22 cellular contexts compared by ENCODE assay signal in genomic region chr11:64524534-64525042, GRCh38. TPM values are rescaled to one million over a fixed set of nuclear protein-coding genes. Genes with fewer than 3 reads are reported as not detected.
DNase-seq lines count a peak whose midpoint lies in the region; ATAC-seq, FAIRE-seq and TF ChIP-seq lines count a peak whose summit lies in the region.
"Had no signal": no experiment of that assay in that cellular context is flagged by ENCODE, and none has a peak within 500 bp of the region (broad histone marks: within the 10 kb centered on the region; RNA-seq: fewer than 3 reads in every experiment).

No MANE protein-coding gene starts in this region.

- TF ChIP-seq EP300 in K562 (IDR thresholded peaks at IDR 0.05; ENCODE audit: low read length) = no peak

- no peak overlapping the region for H3K27ac Mint-ChIP-seq in naive thymus-derived CD8-positive, alpha-beta T cell
- H3K27ac Mint-ChIP-seq: CD8-positive, alpha-beta T cell; GM23338; HFFc6 had no signal

- no peak for DNase-seq in K562 (ENCODE audit: extremely low read depth in 1 of 4, low spot score in 3 of 4)
- peak; percentile 82 for DNase-seq in mesenteric fat pad (ENCODE audit: low spot score)
- peak; percentile 18 for DNase-seq in upper lobe of right lung
- no peak for DNase-seq in naive thymus-derived CD8-positive, alpha-beta T cell
- DNase-seq in NCI-H82 (lab: John Stamatoyannopoulos, UW) = no peak
- DNase-seq in MM.1S = no peak
- DNase-seq: AML-193; CD8-positive, alpha-beta T cell; DMS 273 treated with DMSO at 0.1 percent for 48 hours; DMS53; DND-41; EL; H7; HFFc6 had no signal

- intact Hi-C loops in K562 (cut with micrococcal nuclease) (no loop called here), upper lobe of right lung (cut with DNase I) (no loop called here)

- no peaks in the 10 kb centered on the region for H3K36me3 Mint-ChIP-seq in naive thymus-derived CD8-positive, alpha-beta T cell
- H3K36me3 Mint-ChIP-seq: CD8-positive, alpha-beta T cell had no signal

- no peak overlapping the region for H3K9ac ChIP-seq in BLaER1 treated with 17β-estradiol and CSF1 and Interleukin-3, amounts not matched to agents 10 nM and 100 nM
- H3K9ac ChIP-seq in K562 (ENCODE audit: insufficient read depth in 1 of 2, low read depth in 2 of 2, low read length in 2 of 2) (no peak overlapping the region), MM.1S (ENCODE audit: low read length) (no peak overlapping the region)

- no peaks in the 10 kb centered on the region for H3K9me2 ChIP-seq in MM.1S (replicated peaks; ENCODE audit: insufficient read depth, low read length)

- H3K4me3 ChIP-seq in BLaER1 treated with 17β-estradiol and CSF1 and Interleukin-3, amounts not matched to agents 10 nM and 100 nM = no peak overlapping the region
- H3K4me3 ChIP-seq in K562 (no peak overlapping the region), upper lobe of right lung (no peak overlapping the region), MM.1S (ENCODE audit: low read length) (no peak overlapping the region)
- H3K4me3 ChIP-seq: GM12878, GM23338 had no signal

- H3K9me3 ChIP-seq in BLaER1 treated with 17β-estradiol and CSF1 and Interleukin-3, amounts not matched to agents 10 nM and 100 nM (replicated peaks in 1 of 11) = peaks cover 0 to 17% (median 5%) of the 10 kb centered on the region in 11 experiments; a peak in 5 of 22 replicates
- no peaks in the 10 kb centered on the region for H3K9me3 ChIP-seq in K562 (replicated peaks; ENCODE audit: control insufficient read depth, insufficient read depth, low read depth, low read length)
- H3K9me3 ChIP-seq in upper lobe of right lung = no peaks in the 10 kb centered on the region
- H3K9me3 ChIP-seq in MM.1S (replicated peaks; ENCODE audit: insufficient read depth, low read length) = no peaks in the 10 kb centered on the region

- ATAC-seq in K562 = no peak; the same call in 2 of the 3 replicates
- ATAC-seq in upper lobe of right lung = no peak
- ATAC-seq in naive thymus-derived CD8-positive, alpha-beta T cell = no peak
- ATAC-seq: CD8-positive, alpha-beta T cell; GM12878; GM23338; HCT116 had no signal

- peaks cover 0 to 5% (median 0%) of the 10 kb centered on the region in 9 donors for H3K9me3 Mint-ChIP-seq in naive thymus-derived CD8-positive, alpha-beta T cell
- H3K9me3 Mint-ChIP-seq: CD8-positive, alpha-beta T cell; GM23338; HFFc6 had no signal

- H3K27me3 ChIP-seq in BLaER1 treated with 17β-estradiol and CSF1 and Interleukin-3, amounts not matched to agents 10 nM and 100 nM = 0 out of 22 replicates have a peak, but pooled peaks cover 0 to 4% (median 0%) of the 10 kb centered on the region in 11 experiments
- H3K27me3 ChIP-seq in K562 (ENCODE audit: control insufficient read depth in 2 of 2, insufficient read depth in 2 of 2, low read length in 2 of 2) (peaks cover 62 to 75% of the 10 kb centered on the region in 2 experiments), upper lobe of right lung (peaks cover 17% of the 10 kb centered on the region), MM.1S (replicated peaks; ENCODE audit: insufficient read depth, low read length) (peaks cover 98% of the 10 kb centered on the region)

- H2AFZ ChIP-seq in K562 (ENCODE audit: low read depth, low read length) = peak overlapping the region; percentile 49; the same call in 1 of the 2 replicates
- no peak overlapping the region for H2AFZ ChIP-seq in MM.1S (ENCODE audit: low read length)
- H2AFZ ChIP-seq: GM23338 had no signal

- no peaks in the 10 kb centered on the region for H3K9me1 ChIP-seq in K562 (ENCODE audit: control insufficient read depth, insufficient read depth, low read length)

- H3K27ac ChIP-seq in BLaER1 treated with 17β-estradiol and CSF1 and Interleukin-3, amounts not matched to agents 10 nM and 100 nM = no peak overlapping the region
- no peak overlapping the region for H3K27ac ChIP-seq in K562 (ENCODE audit: extremely low read depth, low read depth, low read length)
- H3K27ac ChIP-seq in upper lobe of right lung = no peak overlapping the region
- H3K27ac ChIP-seq in MM.1S (ENCODE audit: low read length) = no peak overlapping the region

- POLR2A ChIA-PET in K562 (lab: Yijun Ruan, JAX) = interaction anchor here (1.3 kb wide), 1 partner anchor 21 kb away, joined by 4 read pairs; no protein-coding TSS in a partner anchor
- POLR2A ChIA-PET in naive thymus-derived CD8-positive, alpha-beta T cell (lab: Charles Lee) = no interaction called here

- no peaks in the 10 kb centered on the region for H3K79me2 ChIP-seq in K562 (ENCODE audit: control insufficient read depth, insufficient read depth, low read length)
- no peaks in the 10 kb centered on the region for H3K79me2 ChIP-seq in MM.1S (ENCODE audit: low read length)

- no peak for FAIRE-seq in K562 (lab: Jason Lieb, UNC)
- FAIRE-seq: A204.1, GM12878, GM19239, HTR-8/SVneo had no signal

- peak overlapping the region in 6 of 11 experiments; percentile 13 to 82 (median 32); a peak in 6 of 22 replicates for H3K4me2 ChIP-seq in BLaER1 treated with 17β-estradiol and CSF1 and Interleukin-3, amounts not matched to agents 10 nM and 100 nM
- H3K4me2 ChIP-seq in K562 (ENCODE audit: insufficient read depth, low read length) (no peak overlapping the region), MM.1S (ENCODE audit: low read depth, low read length) (no peak overlapping the region)
- H3K4me2 ChIP-seq: GM23338 had no signal

- CTCF ChIA-PET in K562 (lab: Yijun Ruan, JAX; ENCODE audit: low intra/inter-chr PET ratio) = no interaction called here

- WGBS in K562 (ENCODE audit: insufficient coverage, low coverage, missing lambda C conversion rate) = 4% methylated on average over 13 of the region's 13 CpGs

- no peaks in the 10 kb centered on the region for H3K36me3 ChIP-seq in BLaER1 treated with 17β-estradiol and CSF1 and Interleukin-3, amounts not matched to agents 10 nM and 100 nM
- H3K36me3 ChIP-seq in K562 (ENCODE audit: control insufficient read depth, insufficient read depth, low read length) (no peaks in the 10 kb centered on the region), upper lobe of right lung (no peaks in the 10 kb centered on the region), MM.1S (replicated peaks; ENCODE audit: insufficient read depth, low read length) (no peaks in the 10 kb centered on the region)

- TF ChIP-seq POLR2A in K562 (conservative IDR thresholded peaks at IDR 0.05) = no peak

- peaks cover 16 to 73% (median 32%) of the 10 kb centered on the region in 5 donors for H3K27me3 Mint-ChIP-seq in naive thymus-derived CD8-positive, alpha-beta T cell

- TF ChIP-seq RAD21 in K562 (CRISPR knock-in tag; conservative IDR thresholded peaks at IDR 0.05 in 1 of 2, IDR thresholded peaks at IDR 0.05 in 1 of 2) = no peak

- no peaks in the 10 kb centered on the region for H4K20me1 ChIP-seq in BLaER1 treated with 17β-estradiol and CSF1 and Interleukin-3, amounts not matched to agents 10 nM and 100 nM
- H4K20me1 ChIP-seq in K562 (replicated peaks; ENCODE audit: control insufficient read depth, insufficient read depth, low read length) (no peaks in the 10 kb centered on the region; the same call in 1 of the 2 replicates), MM.1S (ENCODE audit: insufficient read depth, low read length) (no peaks in the 10 kb centered on the region)

- peaks cover 18 to 61% (median 40%) of the 10 kb centered on the region in 10 experiments for H3K4me1 ChIP-seq in BLaER1 treated with 17β-estradiol and CSF1 and Interleukin-3, amounts not matched to agents 10 nM and 100 nM
- H3K4me1 ChIP-seq in K562 (replicated peaks in 1 of 2; ENCODE audit: control insufficient read depth in 2 of 2, insufficient read depth in 2 of 2, low read length in 2 of 2) (no peaks in the 10 kb centered on the region), upper lobe of right lung (no peaks in the 10 kb centered on the region), MM.1S (ENCODE audit: low read length) (no peaks in the 10 kb centered on the region)

- no peaks in the 10 kb centered on the region for H3F3A ChIP-seq in MM.1S (ENCODE audit: insufficient read depth, low read length)

- BruUV-seq in K562 (replicated peaks; lab: Mats Ljungman, UMichigan) = no TSS peak

- H3K4me1 Mint-ChIP-seq in naive thymus-derived CD8-positive, alpha-beta T cell = no peaks in the 10 kb centered on the region
- H3K4me1 Mint-ChIP-seq: GM23338 had no signal

- in situ Hi-C loops in K562 (cut with MboI) = no loop called here

- TF ChIP-seq CTCF in K562 (IDR thresholded peaks at IDR 0.05 in 2 of 3, conservative IDR thresholded peaks at IDR 0.05 in 1 of 3; ENCODE audit: insufficient read depth in 2 of 3, low read depth in 1 of 3, low read length in 3 of 3) = no peak
- TF ChIP-seq CTCF in upper lobe of right lung (IDR thresholded peaks at IDR 0.05) = no peak
- TF ChIP-seq CTCF in MM.1S (IDR thresholded peaks at IDR 0.05; ENCODE audit: low read length) = no peak

- H3K4me3 Mint-ChIP-seq in naive thymus-derived CD8-positive, alpha-beta T cell = no peak overlapping the region
- H3K4me3 Mint-ChIP-seq: CD8-positive, alpha-beta T cell; GM23338; HFFc6 had no signal

RNA-seq across cellular contexts. Expression of gene SLC22A11, which starts 31.2 kb away (rescaled TPM):
- total RNA-seq in K562 (2011; cell fraction: chromatin; rRNA removed; ENCODE audit: low replicate concordance) = 0.39 TPM in 1 of 2 replicates, not detected in the other
- 0.17 and 0.26 TPM in 2 replicates for total RNA-seq in K562 (2011; cell fraction: nucleolus; rRNA removed)
- 0.44 TPM in 1 of 2 replicates, not detected in the other for total RNA-seq in K562 (2011; cell fraction: nucleoplasm; rRNA removed)
- total RNA-seq in K562 (2014; rRNA removed) (not detected in 2 replicates), K562 (2014; rRNA removed; fragmentation: Illumina TruSeq; extraction: Trizol) (not detected in 2 replicates), K562 (2015; rRNA removed; fragmentation: Illumina TruSeq; extraction: Trizol) (not detected in 2 replicates), K562 (2021) (not detected in 2 replicates), mesenteric fat pad (not detected), upper lobe of right lung (not detected)
- polyA plus RNA-seq in K562 (2011; rRNA removed) (0.07 TPM in 1 of 2 replicates, not detected in the other), K562 (2014; fragmentation: Illumina TruSeq; extraction: Trizol) (not detected in 2 replicates), K562 (2014; fragmentation: Nextera tagmentation; extraction: Ambion mirVana) (not detected), K562 (2014; rRNA removed) (0.07 TPM in 1 of 2 replicates, not detected in the other)
- polyA plus RNA-seq in K562 (2011; cell fraction: cytosol; rRNA removed) = 0.09 TPM in 1 of 2 replicates, not detected in the other
- 0.08 and 0.28 TPM in 2 replicates for polyA plus RNA-seq in K562 (2011; cell fraction: nucleus; rRNA removed)
- polyA plus RNA-seq in K562 (2012) = 0.05 and 0.08 TPM in 2 replicates
- polyA minus RNA-seq in K562 (2011; rRNA and poly(A)+ RNA removed) = not detected in 2 replicates
- polyA minus RNA-seq in K562 (2011; cell fraction: cytosol; rRNA and poly(A)+ RNA removed) = not detected in 2 replicates
- polyA minus RNA-seq in K562 (2011; cell fraction: nucleus; rRNA and poly(A)+ RNA removed) = not detected in 2 replicates
- total RNA-seq in naive thymus-derived CD8-positive, alpha-beta T cell = not detected
- not detected for polyA plus RNA-seq in naive thymus-derived CD8-positive, alpha-beta T cell
- total RNA-seq: CD8-positive, alpha-beta T cell; GM12878; GM23338; H7; HFFc6 had no signal
- polyA plus RNA-seq: BJ, GM23338 had no signal

Comparison
In these comparisons a context has a peak if more than half of its experiments do, and no peak if none do; other contexts are left out.
1. H3K4me2 ChIP-seq: peak in BLaER1 treated with 17β-estradiol and CSF1 and Interleukin-3, amounts not matched to agents 10 nM and 100 nM (6 of 11); none in K562 (single experiment) and MM.1S (single experiment).
2. DNase-seq: peak in mesenteric fat pad (single experiment) and upper lobe of right lung (single experiment); none in K562 (0 of 4), naive thymus-derived CD8-positive, alpha-beta T cell (0 of 10), NCI-H82 (single experiment) and MM.1S (single experiment).